16 cellular contexts compared by ENCODE assay signal in genomic region chrX:17773221-17773876, GRCh38. TPM values are rescaled to one million over a fixed set of nuclear protein-coding genes. Genes with fewer than 3 reads are reported as not detected.
DNase-seq lines count a peak whose midpoint lies in the region; ATAC-seq and TF ChIP-seq lines count a peak whose summit lies in the region.
"Had no signal": no experiment of that assay in that cellular context is flagged by ENCODE, and none has a peak within 500 bp of the region (broad histone marks: within the 10 kb centered on the region; RNA-seq: fewer than 3 reads in every experiment).

No MANE protein-coding gene starts in this region.

- H3K36me3 Mint-ChIP-seq in activated T-cell treated with anti-CD3 and anti-CD28 coated beads, Interleukin-2, amount 50 U/mL, for 4 hours (ENCODE audit: insufficient read depth): no peaks in the 10 kb centered on the region
- H3K36me3 Mint-ChIP-seq in activated T-cell treated with anti-CD3 and anti-CD28 coated beads, Interleukin-2, amount 50 U/mL, for 24 hours (ENCODE audit: low read depth): no peaks in the 10 kb centered on the region
- H3K36me3 Mint-ChIP-seq in CD4-positive, alpha-beta T cell (ENCODE audit: low read depth): no peaks in the 10 kb centered on the region
- H3K36me3 Mint-ChIP-seq in T-cell (no peaks in the 10 kb centered on the region), progenitor cell of endocrine pancreas (ENCODE audit: insufficient read depth) (no peaks in the 10 kb centered on the region)
- H3K36me3 Mint-ChIP-seq in naive thymus-derived CD8-positive, alpha-beta T cell: no peaks in the 10 kb centered on the region
- H3K36me3 Mint-ChIP-seq: CD8-positive, alpha-beta memory T cell had no signal

- no peak for TF ChIP-seq CTCF in CD4-positive, alpha-beta T cell (IDR thresholded peaks at IDR 0.05)
- no peak for TF ChIP-seq CTCF in progenitor cell of endocrine pancreas (IDR thresholded peaks at IDR 0.05; ENCODE audit: unreplicated experiment)

- no peak overlapping the region for H3K27ac ChIP-seq in CD4-positive, alpha-beta T cell (ENCODE audit: low read depth, low read length)
- H3K27ac ChIP-seq: GM23248 had no signal

- no peak overlapping the region for H3K4me3 Mint-ChIP-seq in activated T-cell treated with anti-CD3 and anti-CD28 coated beads, Interleukin-2, amount 50 U/mL, for 4 hours
- H3K4me3 Mint-ChIP-seq in activated T-cell treated with anti-CD3 and anti-CD28 coated beads, Interleukin-2, amount 50 U/mL, for 24 hours: no peak overlapping the region
- no peak overlapping the region for H3K4me3 Mint-ChIP-seq in CD4-positive, alpha-beta T cell
- H3K4me3 Mint-ChIP-seq in T-cell (no peak overlapping the region), progenitor cell of endocrine pancreas (ENCODE audit: low read depth) (no peak overlapping the region)
- no peak overlapping the region for H3K4me3 Mint-ChIP-seq in naive thymus-derived CD8-positive, alpha-beta T cell
- H3K4me3 Mint-ChIP-seq: B cell; CD8-positive, alpha-beta memory T cell had no signal

- DNase-seq in activated T-cell treated with anti-CD3 and anti-CD28 coated beads, Interleukin-2, amount 50 U/mL, for 4 hours: no peak
- DNase-seq in activated T-cell treated with anti-CD3 and anti-CD28 coated beads, Interleukin-2, amount 50 U/mL, for 24 hours: no peak
- no peak for DNase-seq in CD4-positive, alpha-beta T cell
- DNase-seq in T-cell (no peak), progenitor cell of endocrine pancreas (ENCODE audit: low spot score, unreplicated experiment) (no peak), posterior cingulate gyrus (no peak)
- DNase-seq in naive thymus-derived CD8-positive, alpha-beta T cell: peak in 1 of 10 donors; percentile 6
- DNase-seq: C1 segment of cervical spinal cord; Caco-2; CD8-positive, alpha-beta memory T cell; DND-41; GDM1; GM23248 had no signal

- H3K4me1 Mint-ChIP-seq in activated T-cell treated with anti-CD3 and anti-CD28 coated beads, Interleukin-2, amount 50 U/mL, for 4 hours (ENCODE audit: low read depth): peaks cover 10% of the 10 kb centered on the region
- H3K4me1 Mint-ChIP-seq in activated T-cell treated with anti-CD3 and anti-CD28 coated beads, Interleukin-2, amount 50 U/mL, for 24 hours (ENCODE audit: low read depth): no peaks in the 10 kb centered on the region
- H3K4me1 Mint-ChIP-seq in CD4-positive, alpha-beta T cell (ENCODE audit: low read depth): peaks cover 15% of the 10 kb centered on the region
- H3K4me1 Mint-ChIP-seq in T-cell: peaks cover 0 to 12% (median 8%) of the 10 kb centered on the region in 3 donors
- H3K4me1 Mint-ChIP-seq in naive thymus-derived CD8-positive, alpha-beta T cell: peaks cover 8 to 17% (median 10%) of the 10 kb centered on the region in 4 donors
- no peaks in the 10 kb centered on the region for H3K4me1 Mint-ChIP-seq in progenitor cell of endocrine pancreas (ENCODE audit: low read depth)
- H3K4me1 Mint-ChIP-seq: B cell; CD8-positive, alpha-beta memory T cell had no signal

- intact Hi-C loops in CD4-positive, alpha-beta T cell (cut with DNase I, micrococcal nuclease): loop anchor here in 1 of 2 experiments (2.0 kb wide), 1 partner anchor 35 kb away; no protein-coding TSS in a partner anchor
- intact Hi-C loops in posterior cingulate gyrus (cut with DNase I): no loop called here

- no peaks in the 10 kb centered on the region for H3K9me3 Mint-ChIP-seq in activated T-cell treated with anti-CD3 and anti-CD28 coated beads, Interleukin-2, amount 50 U/mL, for 4 hours
- no peaks in the 10 kb centered on the region for H3K9me3 Mint-ChIP-seq in activated T-cell treated with anti-CD3 and anti-CD28 coated beads, Interleukin-2, amount 50 U/mL, for 24 hours
- no peaks in the 10 kb centered on the region for H3K9me3 Mint-ChIP-seq in CD4-positive, alpha-beta T cell
- no peaks in the 10 kb centered on the region for H3K9me3 Mint-ChIP-seq in T-cell
- H3K9me3 Mint-ChIP-seq in naive thymus-derived CD8-positive, alpha-beta T cell: peaks cover 0 to 2% (median 0%) of the 10 kb centered on the region in 9 donors
- H3K9me3 Mint-ChIP-seq in progenitor cell of endocrine pancreas (ENCODE audit: low read depth): peaks cover 5% of the 10 kb centered on the region

- ATAC-seq in activated T-cell treated with anti-CD3 and anti-CD28 coated beads, Interleukin-2, amount 50 U/mL, for 4 hours: peak; percentile 20 to 46
- peak; percentile 64 for ATAC-seq in CD4-positive, alpha-beta T cell (ENCODE audit: poor library complexity)
- ATAC-seq in T-cell (replicated peaks in 1 of 4): peak; percentile 46 to 66 (median 55)
- peak; percentile 23 to 58 for ATAC-seq in naive thymus-derived CD8-positive, alpha-beta T cell
- ATAC-seq in HG02973 (IDR thresholded peaks at IDR 0.05; ENCODE audit: unreplicated experiment): no peak
- ATAC-seq: HCT116 had no signal

- no peaks in the 10 kb centered on the region for H3K27me3 ChIP-seq in CD4-positive, alpha-beta T cell (ENCODE audit: control insufficient read depth, insufficient read depth, low read length)

- CTCF ChIA-PET in CD4-positive, alpha-beta T cell (lab: Charles Lee): no interaction called here
- CTCF ChIA-PET in T-cell (lab: Charles Lee): no interaction called here

- POLR2A ChIA-PET in CD4-positive, alpha-beta T cell (lab: Charles Lee): no interaction called here
- POLR2A ChIA-PET in T-cell (lab: Charles Lee): no interaction called here
- POLR2A ChIA-PET in naive thymus-derived CD8-positive, alpha-beta T cell (lab: Charles Lee): no interaction called here

- H3K27me3 Mint-ChIP-seq in activated T-cell treated with anti-CD3 and anti-CD28 coated beads, Interleukin-2, amount 50 U/mL, for 4 hours (ENCODE audit: low read depth): no peaks in the 10 kb centered on the region
- no peaks in the 10 kb centered on the region for H3K27me3 Mint-ChIP-seq in activated T-cell treated with anti-CD3 and anti-CD28 coated beads, Interleukin-2, amount 50 U/mL, for 24 hours
- H3K27me3 Mint-ChIP-seq in CD4-positive, alpha-beta T cell: no peaks in the 10 kb centered on the region
- H3K27me3 Mint-ChIP-seq in T-cell: no peaks in the 10 kb centered on the region
- no peaks in the 10 kb centered on the region for H3K27me3 Mint-ChIP-seq in naive thymus-derived CD8-positive, alpha-beta T cell
- no peaks in the 10 kb centered on the region for H3K27me3 Mint-ChIP-seq in progenitor cell of endocrine pancreas
- H3K27me3 Mint-ChIP-seq: CD8-positive, alpha-beta memory T cell had no signal

- no peak overlapping the region for H3K27ac Mint-ChIP-seq in activated T-cell treated with anti-CD3 and anti-CD28 coated beads, Interleukin-2, amount 50 U/mL, for 24 hours
- no peak overlapping the region for H3K27ac Mint-ChIP-seq in CD4-positive, alpha-beta T cell
- no peak overlapping the region for H3K27ac Mint-ChIP-seq in T-cell
- H3K27ac Mint-ChIP-seq in naive thymus-derived CD8-positive, alpha-beta T cell: no peak overlapping the region
- no peak overlapping the region for H3K27ac Mint-ChIP-seq in progenitor cell of endocrine pancreas
- H3K27ac Mint-ChIP-seq: B cell; CD8-positive, alpha-beta memory T cell had no signal

- no peaks in the 10 kb centered on the region for H3K9me3 ChIP-seq in CD4-positive, alpha-beta T cell (ENCODE audit: control insufficient read depth, low read length)
- H3K9me3 ChIP-seq: Caco-2 had no signal

RNA-seq across cellular contexts. Expression of gene SCML1, which starts 36.1 kb away (rescaled TPM):
- total RNA-seq in activated T-cell treated with anti-CD3 and anti-CD28 coated beads, Interleukin-2, amount 50 U/mL, for 4 hours: 1 to 10 TPM; 1.7 to 2.3 (median 2.3) TPM
- total RNA-seq in CD4-positive, alpha-beta T cell: 10 to 100 TPM; 59.1 to 60.3 TPM
- total RNA-seq in T-cell (10 to 100 TPM; 13.6 to 33.0 (median 23.0) TPM), progenitor cell of endocrine pancreas (3.7 and 4.6 TPM in 2 replicates)
- 10 to 100 TPM; 30.1 to 32.6 TPM for total RNA-seq in naive thymus-derived CD8-positive, alpha-beta T cell
- polyA plus RNA-seq in naive thymus-derived CD8-positive, alpha-beta T cell: 1 to 10 TPM; 6.0 to 7.1 (median 6.1) TPM
